ENCODE assay signal across 25 cellular contexts in genomic region chr11:7416080-7416479, GRCh38.
"Had no signal": no experiment of that assay in that cellular context is flagged by ENCODE, and none has a peak within 500 bp of the region (broad histone marks: within the 10 kb centered on the region; RNA-seq: fewer than 3 reads in every experiment).

No MANE protein-coding gene starts in this region.

- H3K4me3 Mint-ChIP-seq: immature natural killer cell; mesothelial cell of epicardium; naive thymus-derived CD4-positive, alpha-beta T cell; natural killer cell treated with Interleukin-12 subunit alpha and Interleukin-12 subunit beta and Interleukin-15 and Interleukin-18, amount 100 ng/mL, for 72 hours; stimulated activated memory B cell treated with anti-CD40 and anti-IgM and Interleukin-4, amounts not matched to agents 10 μg/mL and 1 μg/mL and 100 μg/mL, for 72 hours; stimulated activated naive CD8-positive, alpha-beta T cell treated with anti-CD3 and anti-CD28 coated beads, Interleukin-15, amount 100 ng/mL, for 72 hours had no signal

- H3K9me3 ChIP-seq: ovary, right atrium auricular region, right lobe of liver, upper lobe of left lung, vagina had no signal

- H3K4me1 ChIP-seq: right lobe of liver, tibial nerve, upper lobe of left lung, vagina had no signal

- DNase-seq: hypothalamus; immature natural killer cell; kidney; left ventricle myocardium inferior; mesendoderm; naive thymus-derived CD4-positive, alpha-beta T cell; ovary; right lobe of liver; stimulated activated CD4-positive, alpha-beta T cell treated with anti-CD3 and anti-CD28 coated beads, Interleukin-1b, Interleukin-23, amount 100 ng/mL, for 48 hours; stimulated activated CD4-positive, alpha-beta T cell treated with anti-CD3 and anti-CD28 coated beads, Interleukin-2, amount 100 ng/mL, for 48 hours; stimulated activated CD4-positive, alpha-beta T cell treated with anti-CD3 and anti-CD28 coated beads, Interleukin-4, amount 100 ng/mL, for 4 hours; stimulated activated CD8-positive, alpha-beta memory T cell treated with anti-CD3 and anti-CD28 coated beads, Interleukin-4, amount 100 ng/mL, for 48 hours; stimulated activated naive CD4-positive, alpha-beta T cell treated with Interleukin-2 at 50 U/mL for 16 hours; stimulated activated naive CD8-positive, alpha-beta T cell treated with anti-CD3 and anti-CD28 coated beads, Interleukin-15, amount 100 ng/mL, for 72 hours; substantia nigra; upper lobe of left lung had no signal

- H3K4me2 ChIP-seq: smooth muscle cell had no signal

- H3K9me3 Mint-ChIP-seq: natural killer cell treated with Interleukin-12 subunit alpha and Interleukin-12 subunit beta and Interleukin-15 and Interleukin-18, amount 100 ng/mL, for 72 hours had no signal

- H3K27ac ChIP-seq: left ventricle myocardium inferior, ovary, right atrium auricular region, right lobe of liver, tibial nerve, upper lobe of left lung, vagina had no signal

- H3K27me3 Mint-ChIP-seq: progenitor cell of endocrine pancreas had no signal

- H3K36me3 Mint-ChIP-seq: immature natural killer cell; natural killer cell treated with Interleukin-12 subunit alpha and Interleukin-12 subunit beta and Interleukin-15 and Interleukin-18, amount 100 ng/mL, for 72 hours had no signal

- H3K36me3 ChIP-seq: left ventricle myocardium inferior, ovary, right atrium auricular region, right lobe of liver, tibial nerve, upper lobe of left lung, vagina had no signal

- H3K27me3 ChIP-seq: ovary, right atrium auricular region, right lobe of liver, tibial nerve, upper lobe of left lung, vagina had no signal

- H3K4me3 ChIP-seq: left ventricle myocardium inferior, lung, ovary, right atrium auricular region, right lobe of liver, smooth muscle cell, tibial nerve, upper lobe of left lung, vagina had no signal

- H3K4me1 Mint-ChIP-seq: immature natural killer cell; naive thymus-derived CD4-positive, alpha-beta T cell; stimulated activated memory B cell treated with anti-CD40 and anti-IgM and Interleukin-4, amounts not matched to agents 10 μg/mL and 1 μg/mL and 100 μg/mL, for 72 hours; stimulated activated naive CD8-positive, alpha-beta T cell treated with anti-CD3 and anti-CD28 coated beads, Interleukin-15, amount 100 ng/mL, for 72 hours had no signal

- H3K27ac Mint-ChIP-seq: immature natural killer cell; mesothelial cell of epicardium; naive thymus-derived CD4-positive, alpha-beta T cell; natural killer cell treated with Interleukin-12 subunit alpha and Interleukin-12 subunit beta and Interleukin-15 and Interleukin-18, amount 100 ng/mL, for 72 hours; progenitor cell of endocrine pancreas; stimulated activated memory B cell treated with anti-CD40 and anti-IgM and Interleukin-4, amounts not matched to agents 10 μg/mL and 1 μg/mL and 100 μg/mL, for 72 hours; stimulated activated naive CD8-positive, alpha-beta T cell treated with anti-CD3 and anti-CD28 coated beads, Interleukin-15, amount 100 ng/mL, for 72 hours had no signal

- ATAC-seq: naive thymus-derived CD4-positive, alpha-beta T cell; stimulated activated memory B cell treated with anti-CD40 and anti-IgM and Interleukin-4, amounts not matched to agents 10 μg/mL and 1 μg/mL and 100 μg/mL, for 72 hours; stimulated activated naive CD8-positive, alpha-beta T cell treated with anti-CD3 and anti-CD28 coated beads, Interleukin-15, amount 100 ng/mL, for 72 hours had no signal
